ENCODE assay signal across 12 cellular contexts in genomic region chr1:80054129-80054528, GRCh38.
DNase-seq lines count a peak whose midpoint lies in the region; ATAC-seq and TF ChIP-seq lines count a peak whose summit lies in the region.
"Had no signal": no experiment of that assay in that cellular context is flagged by ENCODE, and none has a peak within 500 bp of the region (broad histone marks: within the 10 kb centered on the region; RNA-seq: fewer than 3 reads in every experiment).

No MANE protein-coding gene starts in this region.

- H3K27me3 Mint-ChIP-seq in MCF 10A (ENCODE audit: insufficient read depth, unreplicated experiment) (no peaks in the 10 kb centered on the region), natural killer cell (ENCODE audit: low read depth in 2 of 2) (no peaks in the 10 kb centered on the region)
- H3K27me3 Mint-ChIP-seq: activated CD4-positive, alpha-beta memory T cell treated with anti-CD3 and anti-CD28 coated beads for 36 hours; B cell; effector memory CD8-positive, alpha-beta T cell had no signal

- peak; percentile 96 for DNase-seq in MCF 10A (ENCODE audit: unreplicated experiment)
- no peak for DNase-seq in breast epithelium (ENCODE audit: low spot score in 2 of 2)
- DNase-seq in NCI-H460 (ENCODE audit: extremely low read depth, low read depth), result peak; percentile 33
- peak; percentile 98 for DNase-seq in epithelial cell of esophagus (ENCODE audit: low read depth)
- no peak for DNase-seq in upper lobe of right lung
- no peak for DNase-seq in natural killer cell
- DNase-seq: activated CD4-positive, alpha-beta memory T cell treated with anti-CD3 and anti-CD28 coated beads for 36 hours; effector memory CD8-positive, alpha-beta T cell had no signal

- ATAC-seq in upper lobe of right lung, result peak; percentile 52
- ATAC-seq in GM19328 (IDR thresholded peaks at IDR 0.05; ENCODE audit: unreplicated experiment), result no peak
- no peak for ATAC-seq in natural killer cell
- ATAC-seq in GM18505 (IDR thresholded peaks at IDR 0.05; ENCODE audit: unreplicated experiment), result no peak
- ATAC-seq: effector memory CD8-positive, alpha-beta T cell had no signal

- H3K4me1 Mint-ChIP-seq in MCF 10A (ENCODE audit: insufficient read depth, unreplicated experiment), result peaks cover 6% of the 10 kb centered on the region
- no peaks in the 10 kb centered on the region for H3K4me1 Mint-ChIP-seq in natural killer cell
- H3K4me1 Mint-ChIP-seq: B cell, neural crest cell had no signal

- peak overlapping the region; percentile 81 for H3K27ac Mint-ChIP-seq in MCF 10A (ENCODE audit: low read depth, unreplicated experiment)
- H3K27ac Mint-ChIP-seq in natural killer cell, result no peak overlapping the region
- H3K27ac Mint-ChIP-seq: activated CD4-positive, alpha-beta memory T cell treated with anti-CD3 and anti-CD28 coated beads for 36 hours; B cell; effector memory CD8-positive, alpha-beta T cell had no signal

- CTCF ChIA-PET in MCF 10A (lab: Yijun Ruan, JAX), result interaction anchor here (1.0 kb wide), 1 partner anchor 10 kb away, joined by 3 read pairs; no protein-coding TSS in a partner anchor

- no peak overlapping the region for H3K4me3 Mint-ChIP-seq in MCF 10A (ENCODE audit: unreplicated experiment)
- H3K4me3 Mint-ChIP-seq in natural killer cell, result no peak overlapping the region
- H3K4me3 Mint-ChIP-seq: activated CD4-positive, alpha-beta memory T cell treated with anti-CD3 and anti-CD28 coated beads for 36 hours; B cell; effector memory CD8-positive, alpha-beta T cell; neural crest cell had no signal

- no TSS peak for BruUV-seq in MCF 10A (replicated peaks; lab: Mats Ljungman, UMichigan)

- intact Hi-C loops in MCF 10A (cut with micrococcal nuclease) (no loop called here), breast epithelium (cut with DNase I; ENCODE audit: low total_unique reads) (no loop called here), upper lobe of right lung (cut with DNase I) (no loop called here), natural killer cell (cut with micrococcal nuclease) (no loop called here)

- H3K27me3 ChIP-seq in breast epithelium (no peaks in the 10 kb centered on the region), upper lobe of right lung (no peaks in the 10 kb centered on the region)

- POLR2A ChIA-PET in MCF 10A (lab: Yijun Ruan, JAX), result no interaction called here

- H3K4me1 ChIP-seq in breast epithelium (no peaks in the 10 kb centered on the region), upper lobe of right lung (no peaks in the 10 kb centered on the region)

- H3K27ac ChIP-seq in breast epithelium (no peak overlapping the region), upper lobe of right lung (no peak overlapping the region)

- H3K4me3 ChIP-seq in breast epithelium, result no peak overlapping the region
- H3K4me3 ChIP-seq in epithelial cell of esophagus (ENCODE audit: low read length), result no peak overlapping the region
- no peak overlapping the region for H3K4me3 ChIP-seq in upper lobe of right lung

- H3K9me3 Mint-ChIP-seq in MCF 10A (ENCODE audit: unreplicated experiment) (no peaks in the 10 kb centered on the region), natural killer cell (peaks cover 2 to 9% of the 10 kb centered on the region in 2 donors)

- TF ChIP-seq CTCF in MCF 10A (IDR thresholded peaks at IDR 0.05; ENCODE audit: unreplicated experiment) (no peak), breast epithelium (IDR thresholded peaks at IDR 0.05) (no peak), epithelial cell of esophagus (IDR thresholded peaks at IDR 0.05; ENCODE audit: insufficient read depth, low read depth, low read length, missing control alignments) (no peak), upper lobe of right lung (IDR thresholded peaks at IDR 0.05) (no peak), natural killer cell (IDR thresholded peaks at IDR 0.05) (no peak)

- H3K36me3 Mint-ChIP-seq in MCF 10A (ENCODE audit: insufficient read depth, unreplicated experiment) (peaks cover 12% of the 10 kb centered on the region), natural killer cell (no peaks in the 10 kb centered on the region)
- H3K36me3 Mint-ChIP-seq: activated CD4-positive, alpha-beta memory T cell treated with anti-CD3 and anti-CD28 coated beads for 36 hours had no signal

- H3K9me3 ChIP-seq in breast epithelium (peaks cover 0 to 4% of the 10 kb centered on the region in 2 donors), upper lobe of right lung (no peaks in the 10 kb centered on the region)

- H3K36me3 ChIP-seq in breast epithelium (no peaks in the 10 kb centered on the region), upper lobe of right lung (no peaks in the 10 kb centered on the region)

- TF ChIP-seq POLR2A in breast epithelium (IDR thresholded peaks at IDR 0.05) (no peak), GM18505 (IDR thresholded peaks at IDR 0.05; ENCODE audit: borderline replicate concordance, extremely low read depth, insufficient read depth, insufficient read length) (no peak)

Comparison
In these comparisons a context has a peak if more than half of its experiments do, and no peak if none do; other contexts are left out.
1. DNase-seq: peak in MCF 10A (single experiment), NCI-H460 (single experiment) and epithelial cell of esophagus (single experiment); none in breast epithelium (0 of 2), upper lobe of right lung (single experiment) and natural killer cell (single experiment).